In genomic region chr6:154733610-154734379, GRCh38 we compare ENCODE assay signal across 8 cellular contexts. TPM values are rescaled to one million over a fixed set of nuclear protein-coding genes. Genes with fewer than 3 reads are reported as not detected.
DNase-seq lines count a peak whose midpoint lies in the region; ATAC-seq and TF ChIP-seq lines count a peak whose summit lies in the region.

No MANE protein-coding gene starts in this region.

- H3K36me3 Mint-ChIP-seq in activated T-helper 17 cell treated with anti-CD3 and anti-CD28 coated beads, Interleukin-2, amount 50 U/mL, for 72 hours (ENCODE audit: low read depth): peaks cover 36% of the 10 kb centered on the region
- peaks cover 0 to 13% (median 9%) of the 10 kb centered on the region in 5 donors for H3K36me3 Mint-ChIP-seq in naive thymus-derived CD4-positive, alpha-beta T cell
- peaks cover 6% of the 10 kb centered on the region for H3K36me3 Mint-ChIP-seq in stimulated activated memory B cell treated with anti-CD40 and anti-IgM and Interleukin-4, amounts not matched to agents 10 μg/mL and 1 μg/mL and 100 μg/mL, for 72 hours

- H3K4me3 ChIP-seq in fibroblast of mammary gland (ENCODE audit: control insufficient read depth, low read depth, low read length): peak overlapping the region; percentile 58
- H3K4me3 ChIP-seq in naive thymus-derived CD4-positive, alpha-beta T cell (ENCODE audit: low read length): peak overlapping the region; percentile 81

- H3K9me3 Mint-ChIP-seq in activated T-helper 17 cell treated with anti-CD3 and anti-CD28 coated beads, Interleukin-2, amount 50 U/mL, for 72 hours: no peaks in the 10 kb centered on the region
- peaks cover 0 to 2% (median 0%) of the 10 kb centered on the region in 11 donors for H3K9me3 Mint-ChIP-seq in naive thymus-derived CD4-positive, alpha-beta T cell
- H3K9me3 Mint-ChIP-seq in stimulated activated memory B cell treated with anti-CD40 and anti-IgM and Interleukin-4, amounts not matched to agents 10 μg/mL and 1 μg/mL and 100 μg/mL, for 72 hours: no peaks in the 10 kb centered on the region

- no peak for TF ChIP-seq CTCF in fibroblast of mammary gland (conservative IDR thresholded peaks at IDR 0.05; ENCODE audit: control insufficient read depth, insufficient read depth, low read depth, low read length)

- no peaks in the 10 kb centered on the region for H3K27me3 Mint-ChIP-seq in activated T-helper 17 cell treated with anti-CD3 and anti-CD28 coated beads, Interleukin-2, amount 50 U/mL, for 72 hours
- no peaks in the 10 kb centered on the region for H3K27me3 Mint-ChIP-seq in naive thymus-derived CD4-positive, alpha-beta T cell
- H3K27me3 Mint-ChIP-seq in stimulated activated memory B cell treated with anti-CD40 and anti-IgM and Interleukin-4, amounts not matched to agents 10 μg/mL and 1 μg/mL and 100 μg/mL, for 72 hours: no peaks in the 10 kb centered on the region

- ATAC-seq in activated T-helper 17 cell treated with anti-CD3 and anti-CD28 coated beads, Interleukin-2, amount 50 U/mL, for 72 hours (replicated peaks): peak; percentile 87
- peak; percentile 83 for ATAC-seq in naive thymus-derived CD4-positive, alpha-beta T cell
- ATAC-seq in stimulated activated memory B cell treated with anti-CD40 and anti-IgM and Interleukin-4, amounts not matched to agents 10 μg/mL and 1 μg/mL and 100 μg/mL, for 72 hours: peak; percentile 88

- intact Hi-C loops in naive thymus-derived CD4-positive, alpha-beta T cell (cut with micrococcal nuclease): loop anchor here (1.0 to 5.0 kb wide), 17 partner anchors 9 to 1953 kb away; partner anchors contain the start of genes FBXO5 (in 2 of the 2), MTRF1L (in 2 of the 2) and TFB1M (in 2 of the 2)

- peak overlapping the region; percentile 93 for H3K27ac ChIP-seq in naive thymus-derived CD4-positive, alpha-beta T cell (ENCODE audit: low read depth, low read length)

- no peaks in the 10 kb centered on the region for H3K27me3 ChIP-seq in naive thymus-derived CD4-positive, alpha-beta T cell (ENCODE audit: control insufficient read depth in 2 of 2, insufficient read depth in 2 of 2, low read length in 2 of 2)

- peaks cover 29 to 41% of the 10 kb centered on the region in 2 donors for H3K4me1 ChIP-seq in naive thymus-derived CD4-positive, alpha-beta T cell (ENCODE audit: control insufficient read depth in 2 of 2, insufficient read depth in 2 of 2, low read length in 2 of 2)

- no peaks in the 10 kb centered on the region for H3K9me3 ChIP-seq in naive thymus-derived CD4-positive, alpha-beta T cell (ENCODE audit: control insufficient read depth in 2 of 3, low read length in 3 of 3)

- POLR2A ChIA-PET in naive thymus-derived CD4-positive, alpha-beta T cell (lab: Charles Lee): interaction anchor here (0.6 to 1.4 kb wide), 11 partner anchors 9 to 581 kb away, joined by 3 to 8 read pairs (median 3); partner anchors contain the start of gene TFB1M

- DNase-seq in Daoy (ENCODE audit: low read depth) (peak; percentile 99), GOT3 (lab: John Stamatoyannopoulos, UW) (peak; percentile 83), LHCN-M2 (ENCODE audit: low read depth) (peak; percentile 95), RPMI7951 (ENCODE audit: low read depth) (peak; percentile 96), fibroblast of mammary gland (ENCODE audit: low read depth) (peak; percentile 96)
- peak; percentile 84 to 94 (median 90) for DNase-seq in naive thymus-derived CD4-positive, alpha-beta T cell

- H3K4me1 Mint-ChIP-seq in activated T-helper 17 cell treated with anti-CD3 and anti-CD28 coated beads, Interleukin-2, amount 50 U/mL, for 72 hours: peaks cover 28% of the 10 kb centered on the region
- peaks cover 26 to 56% (median 51%) of the 10 kb centered on the region in 7 donors for H3K4me1 Mint-ChIP-seq in naive thymus-derived CD4-positive, alpha-beta T cell
- peaks cover 48% of the 10 kb centered on the region for H3K4me1 Mint-ChIP-seq in stimulated activated memory B cell treated with anti-CD40 and anti-IgM and Interleukin-4, amounts not matched to agents 10 μg/mL and 1 μg/mL and 100 μg/mL, for 72 hours

- CTCF ChIA-PET in naive thymus-derived CD4-positive, alpha-beta T cell (lab: Charles Lee): interaction anchor here (0.6 to 1.0 kb wide), 3 partner anchors 15 to 456 kb away, joined by 3 read pairs; no protein-coding TSS in a partner anchor

- H3K4me3 Mint-ChIP-seq in activated T-helper 17 cell treated with anti-CD3 and anti-CD28 coated beads, Interleukin-2, amount 50 U/mL, for 72 hours: peak overlapping the region; percentile 99
- H3K4me3 Mint-ChIP-seq in naive thymus-derived CD4-positive, alpha-beta T cell: peak overlapping the region; percentile 88 to 98 (median 92)
- H3K4me3 Mint-ChIP-seq in stimulated activated memory B cell treated with anti-CD40 and anti-IgM and Interleukin-4, amounts not matched to agents 10 μg/mL and 1 μg/mL and 100 μg/mL, for 72 hours: peak overlapping the region; percentile 93

- H3K27ac Mint-ChIP-seq in activated T-helper 17 cell treated with anti-CD3 and anti-CD28 coated beads, Interleukin-2, amount 50 U/mL, for 72 hours: peak overlapping the region; percentile 99
- peak overlapping the region; percentile 85 to 99 (median 92) for H3K27ac Mint-ChIP-seq in naive thymus-derived CD4-positive, alpha-beta T cell
- H3K27ac Mint-ChIP-seq in stimulated activated memory B cell treated with anti-CD40 and anti-IgM and Interleukin-4, amounts not matched to agents 10 μg/mL and 1 μg/mL and 100 μg/mL, for 72 hours: peak overlapping the region; percentile 99

- H3K36me3 ChIP-seq in naive thymus-derived CD4-positive, alpha-beta T cell (ENCODE audit: control insufficient read depth in 2 of 3, insufficient read depth in 3 of 3, low read length in 3 of 3): peaks cover 0 to 4% (median 0%) of the 10 kb centered on the region in 3 experiments

RNA-seq across cellular contexts. Expression of gene SCAF8, which starts 0.6 kb away (rescaled TPM):
- total RNA-seq in Daoy (2014; rRNA removed; shearing (Covaris generic)): 20.9 and 22.7 TPM in 2 replicates
- 25.8 and 30.7 TPM in 2 replicates for total RNA-seq in LHCN-M2 (2014; rRNA removed)
- polyA plus RNA-seq in LHCN-M2 (2012): 10.3 TPM
- total RNA-seq in RPMI7951 (2014; rRNA removed; shearing (Covaris generic)): 18.3 and 21.4 TPM in 2 replicates
- total RNA-seq in activated T-helper 17 cell treated with anti-CD3 and anti-CD28 coated beads, Interleukin-2, amount 50 U/mL, for 72 hours: 10 to 100 TPM; 25.9 to 29.9 TPM
- total RNA-seq in naive thymus-derived CD4-positive, alpha-beta T cell: 10 to 100 TPM; 41.1 to 69.2 (median 54.9) TPM
- polyA plus RNA-seq in naive thymus-derived CD4-positive, alpha-beta T cell: 10 to 100 TPM; 12.4 to 23.1 TPM

Comparison
In these comparisons a context has a peak if more than half of its experiments do, and no peak if none do; other contexts are left out.
1. Peak in every context shown above with its lines: DNase-seq, ATAC-seq, H3K4me3 ChIP-seq and H3K27ac ChIP-seq.